ENCODE assay signal across 35 cellular contexts in the genomic region with DNA sequence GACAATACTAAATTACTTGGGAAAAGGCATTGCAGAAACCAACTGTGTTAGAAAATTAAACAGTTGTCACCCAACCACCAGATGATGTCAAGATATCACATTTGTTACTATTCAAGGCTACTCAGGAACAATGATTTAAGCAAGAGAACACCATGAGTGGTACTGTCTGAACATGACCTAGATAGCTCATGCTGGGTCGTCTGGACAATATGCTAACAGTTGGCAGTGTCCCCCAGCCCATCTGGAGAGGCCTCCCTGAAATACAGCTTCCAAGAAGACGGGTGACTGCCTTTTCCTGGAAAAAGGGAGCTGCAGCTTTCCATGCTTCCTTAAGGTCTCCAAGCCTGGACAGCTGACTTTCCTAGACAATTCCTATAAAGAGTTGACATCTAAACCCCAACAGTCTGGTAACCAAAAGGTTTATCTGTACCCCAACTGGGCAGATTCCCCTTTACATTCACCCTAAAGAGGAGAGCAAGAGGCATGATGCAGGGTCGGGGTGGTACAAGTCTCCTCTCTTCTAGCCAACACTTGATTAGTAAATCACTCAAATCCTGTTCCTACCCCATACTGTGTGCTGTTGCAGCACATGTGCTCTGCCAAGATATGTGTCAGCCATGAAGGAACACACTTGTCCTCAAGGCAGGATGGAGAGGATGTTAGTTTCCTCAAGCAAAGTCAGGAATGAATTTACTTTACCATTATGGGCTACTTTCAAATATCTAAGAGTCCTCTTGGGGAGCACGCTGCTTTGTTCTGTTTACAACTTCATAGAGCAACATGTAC.
DNase-seq lines count a peak whose midpoint lies in the region; ATAC-seq, FAIRE-seq and TF ChIP-seq lines count a peak whose summit lies in the region.
"Had no signal": no experiment of that assay in that cellular context is flagged by ENCODE, and none has a peak within 500 bp of the region (broad histone marks: within the 10 kb centered on the region; RNA-seq: fewer than 3 reads in every experiment).

No MANE protein-coding gene starts in this region.

- intact Hi-C loops in pancreas (cut with DNase I): no loop called here
- intact Hi-C loops in aorta (cut with DNase I): no loop called here

- H3K27me3 ChIP-seq in pancreas: no peaks in the 10 kb centered on the region
- no peaks in the 10 kb centered on the region for H3K27me3 ChIP-seq in aorta (ENCODE audit: control insufficient read depth in 1 of 2, insufficient read depth in 2 of 2, low read length in 1 of 2)
- H3K27me3 ChIP-seq: ascending aorta, hepatocyte, right lobe of liver, stomach, vagina had no signal

- H3K27ac ChIP-seq in pancreas (no peak overlapping the region), aorta (ENCODE audit: low read depth in 1 of 2, low read length in 2 of 2) (no peak overlapping the region)
- H3K27ac ChIP-seq: ascending aorta, GM23248, hepatocyte, PC-9, stomach, vagina had no signal

- FAIRE-seq in pancreas (lab: Jason Lieb, UNC): no peak
- FAIRE-seq: D721Med had no signal

- no peaks in the 10 kb centered on the region for H3K36me3 ChIP-seq in pancreas
- H3K36me3 ChIP-seq in aorta (ENCODE audit: control insufficient read depth in 1 of 2, insufficient read depth in 2 of 2, low read length in 1 of 2): no peaks in the 10 kb centered on the region
- H3K36me3 ChIP-seq: ascending aorta, right lobe of liver, stomach, vagina had no signal

- peaks cover 13 to 31% (median 23%) of the 10 kb centered on the region in 3 donors for H3K4me1 ChIP-seq in pancreas
- no peaks in the 10 kb centered on the region for H3K4me1 ChIP-seq in aorta (ENCODE audit: control insufficient read depth in 1 of 2, insufficient read depth in 2 of 2, low read length in 2 of 2)
- H3K4me1 ChIP-seq: ascending aorta, stomach had no signal

- WGBS in pancreas, 2 donors: 62 to 69% methylated on average over 4 of the region's 4 CpGs
- WGBS in aorta, 2 donors: 59 to 67% methylated on average over 4 of the region's 4 CpGs

- peak in 3 of 4 donors; percentile 40 to 61 (median 45) for ATAC-seq in pancreas
- ATAC-seq in activated naive CD4-positive, alpha-beta T cell treated with anti-CD3 and anti-CD28 coated beads, Interleukin-2, amount 50 U/mL, for 72 hours: no peak
- ATAC-seq in aorta (ENCODE audit: low FRiP score): no peak
- ATAC-seq: left colon had no signal

- TF ChIP-seq CTCF in pancreas (IDR thresholded peaks at IDR 0.05): no peak

- DNase-seq in DMS 273 treated with DMSO at 0.1 percent for 48 hours (lab: John Stamatoyannopoulos, UW): peak; percentile 89
- peak; percentile 53 for DNase-seq in NCI-H82 (lab: John Stamatoyannopoulos, UW)
- DNase-seq in cerebellum (ENCODE audit: low spot score): peak; percentile 75
- DNase-seq in pancreas: no peak
- no peak for DNase-seq in RKO (ENCODE audit: low spot score)
- no peak for DNase-seq in effector CD4-positive, alpha-beta T cell
- no peak for DNase-seq in activated naive CD4-positive, alpha-beta T cell treated with anti-CD3 and anti-CD28 coated beads, Interleukin-2, amount 50 U/mL, for 72 hours (ENCODE audit: low spot score in 2 of 2)
- DNase-seq in aorta: no peak
- DNase-seq: ACHN; activated CD4-positive, alpha-beta T cell treated with anti-CD3 and anti-CD28 coated beads, Interleukin-2, amount 10 ng/mL, durations not matched to agents 24 days and 14 days; activated effector memory CD4-positive, alpha-beta T cell treated with anti-CD3 and anti-CD28 coated beads, Interleukin-2, amount 50 U/mL, for 16 hours; activated naive CD8-positive, alpha-beta T cell treated with anti-CD3 and anti-CD28 coated beads, Interleukin-2, amount 10 ng/mL, durations not matched to agents 7 days and 5 days; activated T-cell treated with anti-CD3 and anti-CD28 coated beads, Interleukin-2, amount 50 U/mL, for 1 hour; CD4-positive, alpha-beta memory T cell; central memory CD4-positive, alpha-beta T cell; foreskin melanocyte; GM23248; HFFc6; left colon; NCI-H1048; NCI-H1694 treated with DMSO at 0.1 percent for 48 hours; NCI-H510A treated with DMSO at 0.1 percent for 48 hours; PC-9; right lobe of liver; SHP77 treated with DMSO at 0.1 percent for 48 hours; stimulated activated CD4-positive, alpha-beta T cell treated with anti-CD3 and anti-CD28 coated beads, Interleukin-12 subunit alpha, Interleukin-12 subunit beta, amount 100 ng/mL, for 4 hours; stimulated activated CD4-positive, alpha-beta T cell treated with anti-CD3 and anti-CD28 coated beads, Interleukin-2, amount 100 ng/mL, for 48 hours; stomach; SW 1271; T1000 had no signal

- peaks cover 0 to 11% of the 10 kb centered on the region in 2 donors for H3K9me3 Mint-ChIP-seq in activated naive CD4-positive, alpha-beta T cell treated with anti-CD3 and anti-CD28 coated beads, Interleukin-2, amount 50 U/mL, for 72 hours
- H3K9me3 Mint-ChIP-seq: activated CD4-positive, alpha-beta T cell treated with anti-CD3 and anti-CD28 coated beads, Interleukin-2, amount 10 ng/mL, durations not matched to agents 24 days and 14 days; activated naive CD8-positive, alpha-beta T cell treated with anti-CD3 and anti-CD28 coated beads, Interleukin-2, amount 10 ng/mL, durations not matched to agents 7 days and 5 days had no signal

- no peak overlapping the region for H3K27ac Mint-ChIP-seq in activated naive CD4-positive, alpha-beta T cell treated with anti-CD3 and anti-CD28 coated beads, Interleukin-2, amount 50 U/mL, for 72 hours
- H3K27ac Mint-ChIP-seq: activated CD4-positive, alpha-beta T cell treated with anti-CD3 and anti-CD28 coated beads, Interleukin-2, amount 10 ng/mL, durations not matched to agents 24 days and 14 days; activated naive CD8-positive, alpha-beta T cell treated with anti-CD3 and anti-CD28 coated beads, Interleukin-2, amount 10 ng/mL, durations not matched to agents 7 days and 5 days; B cell; CD4-positive, alpha-beta memory T cell; HFFc6 had no signal

- H3K4me3 ChIP-seq in pancreas (no peak overlapping the region), aorta (ENCODE audit: low read length in 2 of 2) (no peak overlapping the region)
- H3K4me3 ChIP-seq: ascending aorta, GM23248, hepatocyte, PC-9, right lobe of liver, stomach, vagina had no signal

- no peaks in the 10 kb centered on the region for H3K36me3 Mint-ChIP-seq in activated naive CD4-positive, alpha-beta T cell treated with anti-CD3 and anti-CD28 coated beads, Interleukin-2, amount 50 U/mL, for 72 hours
- H3K36me3 Mint-ChIP-seq: activated naive CD8-positive, alpha-beta T cell treated with anti-CD3 and anti-CD28 coated beads, Interleukin-2, amount 10 ng/mL, durations not matched to agents 7 days and 5 days; CD4-positive, alpha-beta memory T cell had no signal

- H3K9me3 ChIP-seq in pancreas (no peaks in the 10 kb centered on the region), aorta (ENCODE audit: control insufficient read depth, low read length) (no peaks in the 10 kb centered on the region)
- H3K9me3 ChIP-seq: ascending aorta, right lobe of liver, stomach, vagina had no signal

Comparison
In these comparisons a context has a peak if more than half of its experiments do, and no peak if none do; other contexts are left out.
1. DNase-seq: peak in DMS 273 treated with DMSO at 0.1 percent for 48 hours (single experiment), NCI-H82 (single experiment) and cerebellum (single experiment); none in pancreas (0 of 6), RKO (single experiment), effector CD4-positive, alpha-beta T cell (single experiment), activated naive CD4-positive, alpha-beta T cell treated with anti-CD3 and anti-CD28 coated beads, Interleukin-2, amount 50 U/mL, for 72 hours (0 of 2) and aorta (0 of 2).
2. ATAC-seq: peak in pancreas (3 of 4); none in activated naive CD4-positive, alpha-beta T cell treated with anti-CD3 and anti-CD28 coated beads, Interleukin-2, amount 50 U/mL, for 72 hours (0 of 2) and aorta (single experiment).